Comparison of ENCODE assay signal across 8 cellular contexts in the genomic region with DNA sequence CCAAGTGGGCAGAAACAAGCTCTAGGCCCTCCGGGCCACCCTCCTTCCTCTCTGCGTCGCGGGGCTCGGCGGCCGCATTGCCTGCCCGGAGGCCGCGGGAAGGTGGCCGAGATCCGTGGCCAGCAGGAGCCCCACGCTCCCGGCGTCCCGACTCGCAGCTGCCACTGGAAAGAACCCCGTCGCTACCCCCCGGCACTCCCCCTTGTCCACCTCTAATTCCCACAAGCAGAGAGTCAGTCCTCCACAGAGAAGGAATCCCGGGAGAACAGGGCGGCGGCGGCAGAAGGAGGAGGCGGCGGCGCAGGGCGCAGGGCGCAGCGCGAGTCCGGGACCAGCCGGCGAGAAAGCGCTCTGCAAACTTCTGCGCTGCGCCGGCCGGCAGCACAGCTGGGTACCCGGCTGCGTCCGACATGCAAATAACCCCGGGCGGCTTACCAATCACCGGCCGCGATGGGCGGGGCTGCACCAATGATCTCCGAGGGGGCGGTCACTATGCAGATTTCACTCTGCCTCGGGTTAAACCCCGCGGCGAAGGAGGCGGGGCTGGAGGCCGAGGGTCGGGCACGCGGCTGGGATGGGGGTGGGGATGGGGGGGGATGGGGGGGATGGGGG. TPM values are rescaled to one million over a fixed set of nuclear protein-coding genes. Genes with fewer than 3 reads are reported as not detected.
DNase-seq lines count a peak whose midpoint lies in the region; ATAC-seq and TF ChIP-seq lines count a peak whose summit lies in the region.

Gene ABTB2 (minus strand): TSS at position 365 of the 612 bp plus-strand sequence.

- TF ChIP-seq POLR2A in GM19099 (IDR thresholded peaks at IDR 0.05; ENCODE audit: extremely low read depth, insufficient read length, low read depth): peak; percentile 99

- DNase-seq in Ammon's horn (ENCODE audit: low spot score) (peak; percentile 99), NCI-H446 (lab: John Stamatoyannopoulos, UW) (peak; percentile 98 to 99), cerebellum (ENCODE audit: low spot score) (peak; percentile 90), kidney tubule cell (ENCODE audit: low spot score) (peak; percentile 98)
- DNase-seq in stimulated activated CD4-positive, alpha-beta T cell treated with anti-CD3 and anti-CD28 coated beads, Interleukin-1b, Interleukin-23, amount 100 ng/mL, for 24 hours (ENCODE audit: low read depth in 4 of 4, low spot score in 1 of 4): peak; percentile 88 to 98 (median 92)

- ATAC-seq in HG03354 (IDR thresholded peaks at IDR 0.05; ENCODE audit: poor library complexity, severe bottlenecking, unreplicated experiment): peak; percentile 81
- ATAC-seq in activated CD4-positive, CD25-positive, alpha-beta regulatory T cell treated with anti-CD3 and anti-CD28 coated beads, Interleukin-2, amount 50 U/mL, for 24 hours: peak; percentile 92 to 95

RNA-seq across cellular contexts. Expression of gene ABTB2, which starts in this region (rescaled TPM):
- 12.3 TPM for total RNA-seq in cerebellum

Comparison
In these comparisons a context has a peak if more than half of its experiments do, and no peak if none do; other contexts are left out.
1. Peak in every context shown above with its lines: DNase-seq and ATAC-seq.